In genomic region chr9:98067184-98067583, GRCh38 we compare ENCODE assay signal across 15 cellular contexts. TPM values are rescaled to one million over a fixed set of nuclear protein-coding genes. Genes with fewer than 3 reads are reported as not detected.
A peak's percentile ranks its signal among the peaks of the same experiment; 100 is the strongest.
DNase-seq lines count a peak whose midpoint lies in the region; ATAC-seq, FAIRE-seq and TF ChIP-seq lines count a peak whose summit lies in the region.
"Had no signal": no experiment of that assay in that cellular context is flagged by ENCODE, and none has a peak within 500 bp of the region (broad histone marks: within the 10 kb centered on the region; RNA-seq: fewer than 3 reads in every experiment).

No MANE protein-coding gene starts in this region.

- POLR2A ChIA-PET in K562 (lab: Yijun Ruan, JAX), result interaction anchor here (0.6 kb wide), 1 partner anchor 599 kb away, joined by 3 read pairs; no protein-coding TSS in a partner anchor

- DNase-seq in NCI-H526 (lab: John Stamatoyannopoulos, UW) (peak; percentile 36 to 38), K562 (ENCODE audit: extremely low read depth in 1 of 4, low spot score in 3 of 4) (no peak), left colon (no peak), suprapubic skin (ENCODE audit: low spot score in 2 of 2) (no peak), GM19238 (ENCODE audit: insufficient read length, low spot score) (no peak)
- DNase-seq: Calu3; CD8-positive, alpha-beta T cell; DMS79 treated with DMSO at 0.1 percent for 48 hours; HCEC 1CT had no signal

- no peaks in the 10 kb centered on the region for H4K20me1 ChIP-seq in K562 (replicated peaks; ENCODE audit: control insufficient read depth, insufficient read depth, low read length)

- TF ChIP-seq CTCF in 22Rv1 (IDR thresholded peaks at IDR 0.05), result no peak
- no peak for TF ChIP-seq CTCF in K562 (IDR thresholded peaks at IDR 0.05 in 2 of 3, conservative IDR thresholded peaks at IDR 0.05 in 1 of 3; ENCODE audit: insufficient read depth in 2 of 3, low read depth in 1 of 3, low read length in 3 of 3)
- no peak for TF ChIP-seq CTCF in suprapubic skin (IDR thresholded peaks at IDR 0.05)

- H3K36me3 ChIP-seq in K562 (ENCODE audit: control insufficient read depth, insufficient read depth, low read length) (peaks cover 80% of the 10 kb centered on the region), suprapubic skin (peaks cover 12% of the 10 kb centered on the region)

- intact Hi-C loops in K562 (cut with micrococcal nuclease) (no loop called here), left colon (cut with DNase I, micrococcal nuclease) (no loop called here)

- H3K9me1 ChIP-seq in K562 (ENCODE audit: control insufficient read depth, insufficient read depth, low read length), result no peaks in the 10 kb centered on the region

- 94% methylated on average over 2 of the region's 2 CpGs for WGBS in K562 (ENCODE audit: insufficient coverage, low coverage, missing lambda C conversion rate)
- 85% methylated on average over 2 of the region's 2 CpGs for WGBS in suprapubic skin

- no TSS peak for BruUV-seq in K562 (replicated peaks; lab: Mats Ljungman, UMichigan)

- H3K27me3 ChIP-seq in K562 (ENCODE audit: control insufficient read depth in 2 of 2, insufficient read depth in 2 of 2, low read length in 2 of 2) (no peaks in the 10 kb centered on the region), suprapubic skin (no peaks in the 10 kb centered on the region)
- H3K27me3 ChIP-seq: BLaER1 treated with 17β-estradiol and CSF1 and Interleukin-3, amounts not matched to agents 10 nM and 100 nM had no signal

- peaks cover 56% of the 10 kb centered on the region for H3K79me2 ChIP-seq in K562 (ENCODE audit: control insufficient read depth, insufficient read depth, low read length)

- ATAC-seq in K562 (no peak), left colon (peak; percentile 8), esophagus mucosa (no peak)
- ATAC-seq: CD8-positive, alpha-beta T cell had no signal

- no peak for TF ChIP-seq EP300 in K562 (IDR thresholded peaks at IDR 0.05; ENCODE audit: low read length)
- TF ChIP-seq EP300 in suprapubic skin (IDR thresholded peaks at IDR 0.05), result no peak

- H3K4me1 ChIP-seq in K562 (replicated peaks in 1 of 2; ENCODE audit: control insufficient read depth in 2 of 2, insufficient read depth in 2 of 2, low read length in 2 of 2), result peaks cover 3 to 8% of the 10 kb centered on the region in 2 experiments; a peak in 3 of 5 replicates
- peaks cover 6% of the 10 kb centered on the region for H3K4me1 ChIP-seq in suprapubic skin

- H3K9me3 ChIP-seq in K562 (replicated peaks; ENCODE audit: control insufficient read depth, insufficient read depth, low read depth, low read length) (no peaks in the 10 kb centered on the region), suprapubic skin (no peaks in the 10 kb centered on the region)
- H3K9me3 ChIP-seq: BLaER1 treated with 17β-estradiol and CSF1 and Interleukin-3, amounts not matched to agents 10 nM and 100 nM had no signal

- no peak overlapping the region for H3K9ac ChIP-seq in K562 (ENCODE audit: insufficient read depth in 1 of 2, low read depth in 2 of 2, low read length in 2 of 2)
- H3K9ac ChIP-seq: BLaER1 treated with 17β-estradiol and CSF1 and Interleukin-3, amounts not matched to agents 10 nM and 100 nM had no signal

- H3K4me3 ChIP-seq in K562 (no peak overlapping the region), suprapubic skin (no peak overlapping the region)
- H3K4me3 ChIP-seq: BLaER1 treated with 17β-estradiol and CSF1 and Interleukin-3, amounts not matched to agents 10 nM and 100 nM had no signal

- FAIRE-seq in K562 (lab: Jason Lieb, UNC), result no peak
- FAIRE-seq: GM12891, H1 had no signal

- TF ChIP-seq POLR2A in K562 (conservative IDR thresholded peaks at IDR 0.05), result no peak
- no peak for TF ChIP-seq POLR2A in suprapubic skin (IDR thresholded peaks at IDR 0.05)

- no peak for TF ChIP-seq RAD21 in K562 (CRISPR knock-in tag; conservative IDR thresholded peaks at IDR 0.05 in 1 of 2, IDR thresholded peaks at IDR 0.05 in 1 of 2)

- H2AFZ ChIP-seq in K562 (ENCODE audit: low read depth, low read length), result no peak overlapping the region

- H3K27ac ChIP-seq in 22Rv1 (0 out of 2 replicates have a peak overlapping the region, but pooled peaks have one; percentile 13), K562 (ENCODE audit: extremely low read depth, low read depth, low read length) (no peak overlapping the region), suprapubic skin (no peak overlapping the region)
- H3K27ac ChIP-seq: BLaER1 treated with 17β-estradiol and CSF1 and Interleukin-3, amounts not matched to agents 10 nM and 100 nM; HL-60 had no signal

- no peak overlapping the region for H3K4me2 ChIP-seq in K562 (ENCODE audit: insufficient read depth, low read length)

- in situ Hi-C loops in K562 (cut with MboI), result no loop called here

- CTCF ChIA-PET in K562 (lab: Yijun Ruan, JAX; ENCODE audit: low intra/inter-chr PET ratio), result no interaction called here

TF ChIP-seq in K562, 482 proteins besides CTCF, POLR2A, EP300 and RAD21 (continues in another document):
- no peak for TF ChIP-seq NR4A1 (CRISPR knock-in tag; IDR thresholded peaks at IDR 0.05)
- TF ChIP-seq NR4A1 (tag; IDR thresholded peaks at IDR 0.05), result no peak
- TF ChIP-seq ZNF644 (tag; IDR thresholded peaks at IDR 0.05; ENCODE audit: low read depth), result no peak
- no peak for TF ChIP-seq REST (CRISPR knock-in tag; IDR thresholded peaks at IDR 0.05; ENCODE audit: low read depth)
- TF ChIP-seq SPI1 (IDR thresholded peaks at IDR 0.05; ENCODE audit: borderline replicate concordance, low read depth, low read length), result 0 out of 2 replicates have a peak, but pooled peaks have one; percentile 20

RNA-seq across cellular contexts. Expression of gene NANS, which starts 10.7 kb away (rescaled TPM):
- total RNA-seq in K562 (2011; cell fraction: chromatin; rRNA removed; ENCODE audit: low replicate concordance), result 95.6 and 146 TPM in 2 replicates
- 97.0 and 106 TPM in 2 replicates for total RNA-seq in K562 (2011; cell fraction: nucleolus; rRNA removed)
- total RNA-seq in K562 (2011; cell fraction: nucleoplasm; rRNA removed), result 94.6 and 118 TPM in 2 replicates
- total RNA-seq in K562 (2014; rRNA removed), result 181 and 197 TPM in 2 replicates
- 124 and 133 TPM in 2 replicates for total RNA-seq in K562 (2014; rRNA removed; fragmentation: Illumina TruSeq; extraction: Trizol)
- 151 and 156 TPM in 2 replicates for total RNA-seq in K562 (2015; rRNA removed; fragmentation: Illumina TruSeq; extraction: Trizol)
- total RNA-seq in K562 (2021), result 127 and 133 TPM in 2 replicates
- polyA plus RNA-seq in K562 (2011; rRNA removed), result 124 and 143 TPM in 2 replicates
- polyA plus RNA-seq in K562 (2011; cell fraction: cytosol; rRNA removed), result 138 and 150 TPM in 2 replicates
- polyA plus RNA-seq in K562 (2011; cell fraction: nucleus; rRNA removed), result 49.2 and 61.9 TPM in 2 replicates
- polyA plus RNA-seq in K562 (2012), result 189 and 211 TPM in 2 replicates
- polyA plus RNA-seq in K562 (2014; fragmentation: Illumina TruSeq; extraction: Trizol), result 137 TPM in 2 replicates
- polyA plus RNA-seq in K562 (2014; fragmentation: Nextera tagmentation; extraction: Ambion mirVana), result 10 to 100 TPM; 37.1 to 64.3 TPM
- 127 and 141 TPM in 2 replicates for polyA plus RNA-seq in K562 (2014; rRNA removed)
- polyA minus RNA-seq in K562 (2011; rRNA and poly(A)+ RNA removed), result 139 and 167 TPM in 2 replicates
- 63.5 and 72.7 TPM in 2 replicates for polyA minus RNA-seq in K562 (2011; cell fraction: cytosol; rRNA and poly(A)+ RNA removed)
- 26.9 and 42.3 TPM in 2 replicates for polyA minus RNA-seq in K562 (2011; cell fraction: nucleus; rRNA and poly(A)+ RNA removed)
- 100 to 1,000 TPM; 231 to 527 TPM for total RNA-seq in left colon
- 35.6 TPM for total RNA-seq in esophagus mucosa
- 10 to 100 TPM; 35.0 to 49.6 (median 45.2) TPM for total RNA-seq in suprapubic skin

RNA-seq across cellular contexts. Expression of gene TRIM14, which starts 51.8 kb away (rescaled TPM):
- total RNA-seq in K562 (2011; cell fraction: chromatin; rRNA removed; ENCODE audit: low replicate concordance), result 24.8 and 33.6 TPM in 2 replicates
- total RNA-seq in K562 (2011; cell fraction: nucleolus; rRNA removed), result 15.1 and 15.7 TPM in 2 replicates
- 20.1 and 31.3 TPM in 2 replicates for total RNA-seq in K562 (2011; cell fraction: nucleoplasm; rRNA removed)
- 17.9 and 24.7 TPM in 2 replicates for total RNA-seq in K562 (2014; rRNA removed)
- 17.0 and 17.5 TPM in 2 replicates for total RNA-seq in K562 (2014; rRNA removed; fragmentation: Illumina TruSeq; extraction: Trizol)
- total RNA-seq in K562 (2015; rRNA removed; fragmentation: Illumina TruSeq; extraction: Trizol), result 12.2 and 13.3 TPM in 2 replicates
- 41.0 and 48.5 TPM in 2 replicates for total RNA-seq in K562 (2021)
- polyA plus RNA-seq in K562 (2011; rRNA removed), result 19.1 and 24.8 TPM in 2 replicates
- 17.9 and 36.4 TPM in 2 replicates for polyA plus RNA-seq in K562 (2011; cell fraction: cytosol; rRNA removed)
- polyA plus RNA-seq in K562 (2011; cell fraction: nucleus; rRNA removed), result 22.9 and 38.7 TPM in 2 replicates
- 21.4 and 21.8 TPM in 2 replicates for polyA plus RNA-seq in K562 (2012)
- 34.1 and 40.0 TPM in 2 replicates for polyA plus RNA-seq in K562 (2014; fragmentation: Illumina TruSeq; extraction: Trizol)
- polyA plus RNA-seq in K562 (2014; fragmentation: Nextera tagmentation; extraction: Ambion mirVana), result 1 to 10 TPM; 7.6 to 8.3 TPM
- polyA plus RNA-seq in K562 (2014; rRNA removed), result 30.1 and 32.7 TPM in 2 replicates
- 12.4 and 15.6 TPM in 2 replicates for polyA minus RNA-seq in K562 (2011; rRNA and poly(A)+ RNA removed)
- 13.0 and 14.8 TPM in 2 replicates for polyA minus RNA-seq in K562 (2011; cell fraction: cytosol; rRNA and poly(A)+ RNA removed)
- polyA minus RNA-seq in K562 (2011; cell fraction: nucleus; rRNA and poly(A)+ RNA removed), result 5.8 and 7.0 TPM in 2 replicates
- 10 to 100 TPM; 46.3 to 55.6 TPM for total RNA-seq in left colon
- total RNA-seq in esophagus mucosa, result 31.0 TPM
- total RNA-seq in suprapubic skin, result 10 to 100 TPM; 15.8 to 22.9 (median 20.0) TPM

Comparison
In these comparisons a context has a peak if more than half of its experiments do, and no peak if none do; other contexts are left out.
1. DNase-seq: peak in NCI-H526 (2 of 2); none in K562 (0 of 4), left colon (0 of 2), suprapubic skin (0 of 2) and GM19238 (single experiment).